22 cellular contexts compared by ENCODE assay signal in the genomic region with DNA sequence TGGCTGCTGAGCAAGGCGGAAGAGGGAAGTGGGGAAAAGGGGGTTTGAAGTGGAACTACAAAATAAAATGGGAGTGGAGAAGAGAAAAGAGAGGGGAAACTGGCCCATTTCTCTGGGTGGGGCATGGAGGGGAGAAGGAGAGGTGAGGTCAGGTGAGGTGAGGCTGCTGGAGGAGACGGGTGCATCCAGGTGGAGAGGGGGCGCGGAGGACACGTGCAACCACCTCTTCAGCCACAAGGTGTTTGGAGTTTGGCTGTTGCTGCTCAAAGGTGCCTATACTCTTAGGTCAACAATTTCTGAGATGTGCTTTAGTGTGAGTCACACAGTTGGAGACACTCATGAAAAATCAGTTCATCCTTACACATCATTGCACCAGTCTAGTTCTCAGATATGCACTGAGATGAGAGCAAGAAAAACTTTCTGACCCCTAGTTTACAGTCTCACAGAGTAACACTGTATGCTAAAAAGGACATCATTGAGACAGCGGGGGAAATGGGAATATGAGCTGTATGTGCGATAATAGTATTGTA. TPM values are rescaled to one million over a fixed set of nuclear protein-coding genes. Genes with fewer than 3 reads are reported as not detected.
DNase-seq lines count a peak whose midpoint lies in the region; ATAC-seq and TF ChIP-seq lines count a peak whose summit lies in the region.
"Had no signal": no experiment of that assay in that cellular context is flagged by ENCODE, and none has a peak within 500 bp of the region (broad histone marks: within the 10 kb centered on the region; RNA-seq: fewer than 3 reads in every experiment).

No MANE protein-coding gene starts in this region.

- H3K4me1 Mint-ChIP-seq in endodermal cell (peaks cover 15% of the 10 kb centered on the region), progenitor cell of endocrine pancreas (ENCODE audit: low read depth) (peaks cover 57% of the 10 kb centered on the region)
- H3K4me1 Mint-ChIP-seq: central memory CD8-positive, alpha-beta T cell had no signal

- H3K9me3 ChIP-seq in endodermal cell (ENCODE audit: control insufficient read depth, low read length) (no peaks in the 10 kb centered on the region), osteoblast (ENCODE audit: low read depth, low read length) (no peaks in the 10 kb centered on the region)
- H3K9me3 ChIP-seq: uterus had no signal

- TF ChIP-seq CTCF in GM12873 (IDR thresholded peaks at IDR 0.05; ENCODE audit: insufficient read depth, low read depth, low read length, missing control alignments) = peak; percentile 2
- TF ChIP-seq CTCF in endodermal cell (conservative IDR thresholded peaks at IDR 0.05) = peak; percentile 27
- TF ChIP-seq CTCF in osteoblast (IDR thresholded peaks at IDR 0.05; ENCODE audit: extremely low read depth, low read depth, low read length) = no peak
- TF ChIP-seq CTCF in progenitor cell of endocrine pancreas (IDR thresholded peaks at IDR 0.05; ENCODE audit: unreplicated experiment) = no peak

- H3K27me3 ChIP-seq in endodermal cell (ENCODE audit: control insufficient read depth, insufficient read depth, low read length, poor library complexity, severe bottlenecking) = peaks cover 41% of the 10 kb centered on the region
- H3K27me3 ChIP-seq in osteoblast (ENCODE audit: insufficient read depth, low read length) = peaks cover 70% of the 10 kb centered on the region
- H3K27me3 ChIP-seq: uterus had no signal

- ATAC-seq in HG03520 (IDR thresholded peaks at IDR 0.05; ENCODE audit: unreplicated experiment) = no peak
- ATAC-seq: left lobe of liver; stimulated activated naive B cell treated with anti-CD40 and anti-IgM and Interleukin-4, amounts not matched to agents 10 μg/mL and 1 μg/mL and 100 μg/mL, for 72 hours had no signal

- no peak overlapping the region for H3K4me2 ChIP-seq in osteoblast (ENCODE audit: insufficient read depth, low read length)
- H3K4me2 ChIP-seq: smooth muscle cell had no signal

- H3K9me3 Mint-ChIP-seq in endodermal cell (no peaks in the 10 kb centered on the region), progenitor cell of endocrine pancreas (ENCODE audit: low read depth) (no peaks in the 10 kb centered on the region)
- H3K9me3 Mint-ChIP-seq: activated CD4-positive, alpha-beta memory T cell treated with anti-CD3 and anti-CD28 coated beads, Interleukin-2, amount 10 ng/mL, durations not matched to agents 7 days and 5 days; central memory CD8-positive, alpha-beta T cell had no signal

- H3K27ac Mint-ChIP-seq in endodermal cell = no peak overlapping the region
- H3K27ac Mint-ChIP-seq in progenitor cell of endocrine pancreas = no peak overlapping the region
- H3K27ac Mint-ChIP-seq: activated CD4-positive, alpha-beta memory T cell treated with anti-CD3 and anti-CD28 coated beads, Interleukin-2, amount 10 ng/mL, durations not matched to agents 7 days and 5 days; CD4-positive, CD25-positive, alpha-beta regulatory T cell; stimulated activated naive B cell treated with anti-CD40 and anti-IgM and Interleukin-4, amounts not matched to agents 10 μg/mL and 1 μg/mL and 100 μg/mL, for 72 hours had no signal

- 92 to 96% methylated on average over 4 to 7 of the region's 7 CpGs for WGBS in endodermal cell (ENCODE audit: insufficient coverage in 1 of 2, insufficient read length in 1 of 2), 2 experiments

- H3K27me3 Mint-ChIP-seq in endodermal cell (ENCODE audit: insufficient read depth) = peaks cover 55% of the 10 kb centered on the region
- H3K27me3 Mint-ChIP-seq in progenitor cell of endocrine pancreas = peaks cover 45% of the 10 kb centered on the region

- H3K27ac ChIP-seq in endodermal cell (ENCODE audit: low read depth, low read length) (no peak overlapping the region), osteoblast (ENCODE audit: low read depth, low read length) (no peak overlapping the region)
- H3K27ac ChIP-seq: uterus had no signal

- H3K9ac ChIP-seq in endodermal cell (ENCODE audit: extremely low read depth, low read length, poor library complexity, severe bottlenecking) = no peak overlapping the region

- H3K79me2 ChIP-seq in osteoblast (ENCODE audit: insufficient read depth, low read length) = no peaks in the 10 kb centered on the region

- H3K36me3 ChIP-seq in endodermal cell (ENCODE audit: control insufficient read depth, insufficient read depth, low read length) = no peaks in the 10 kb centered on the region
- H3K36me3 ChIP-seq in osteoblast (ENCODE audit: insufficient read depth, low read length) = no peaks in the 10 kb centered on the region
- H3K36me3 ChIP-seq: uterus had no signal

- no peaks in the 10 kb centered on the region for H4K20me1 ChIP-seq in osteoblast (ENCODE audit: insufficient read depth, low read length)

- DNase-seq in RKO (ENCODE audit: low spot score) (peak; percentile 35), endodermal cell (peak; percentile 54), osteoblast (ENCODE audit: insufficient read length, low spot score, missing footprints) (peak; percentile 14), Kasumi-1 (lab: John Stamatoyannopoulos, UW) (no peak), progenitor cell of endocrine pancreas (ENCODE audit: low spot score, unreplicated experiment) (no peak)
- DNase-seq: activated CD4-positive, alpha-beta memory T cell treated with anti-CD3 and anti-CD28 coated beads, Interleukin-2, amount 10 ng/mL, durations not matched to agents 7 days and 5 days; activated CD4-positive, CD25-positive, alpha-beta regulatory T cell treated with anti-CD3 and anti-CD28 coated beads, Interleukin-2, amount 50 U/mL, for 72 hours; CD4-positive, CD25-positive, alpha-beta regulatory T cell; mesendoderm; NCI-H1092 treated with DMSO at 0.1 percent for 48 hours; NCI-H1930; occipital lobe; stimulated activated CD4-positive, alpha-beta T cell treated with anti-CD3 and anti-CD28 coated beads, Interleukin-4, amount 100 ng/mL, for 1 hour; stimulated activated naive B cell treated with anti-CD40 and anti-IgM and Interleukin-4, amounts not matched to agents 10 μg/mL and 1 μg/mL and 100 μg/mL, for 72 hours; uterus had no signal

- H3K4me3 ChIP-seq in endodermal cell (ENCODE audit: low read length) (no peak overlapping the region), osteoblast (ENCODE audit: insufficient read depth, low read length) (no peak overlapping the region)
- H3K4me3 ChIP-seq: smooth muscle cell, uterus had no signal

- no peaks in the 10 kb centered on the region for H3K4me1 ChIP-seq in endodermal cell (ENCODE audit: control insufficient read depth, insufficient read depth, low read length)
- peaks cover 5% of the 10 kb centered on the region for H3K4me1 ChIP-seq in osteoblast (ENCODE audit: insufficient read depth, low read length)

- H2AFZ ChIP-seq in osteoblast (ENCODE audit: low read length) = no peak overlapping the region

- H3K36me3 Mint-ChIP-seq in endodermal cell (ENCODE audit: low read depth) (no peaks in the 10 kb centered on the region), progenitor cell of endocrine pancreas (ENCODE audit: insufficient read depth) (no peaks in the 10 kb centered on the region)
- H3K36me3 Mint-ChIP-seq: CD4-positive, CD25-positive, alpha-beta regulatory T cell had no signal

- H3K4me3 Mint-ChIP-seq in endodermal cell (no peak overlapping the region), progenitor cell of endocrine pancreas (ENCODE audit: low read depth) (no peak overlapping the region)
- H3K4me3 Mint-ChIP-seq: activated CD4-positive, alpha-beta memory T cell treated with anti-CD3 and anti-CD28 coated beads, Interleukin-2, amount 10 ng/mL, durations not matched to agents 7 days and 5 days; CD4-positive, CD25-positive, alpha-beta regulatory T cell; central memory CD8-positive, alpha-beta T cell; stimulated activated naive B cell treated with anti-CD40 and anti-IgM and Interleukin-4, amounts not matched to agents 10 μg/mL and 1 μg/mL and 100 μg/mL, for 72 hours had no signal

RNA-seq across cellular contexts. Expression of a gene that starts 4.8 kb away (rescaled TPM):
- total RNA-seq in endodermal cell (1 to 10 TPM in 1 of 2 donors, under 1 TPM in 1; 0.38 to 1.8 TPM), osteoblast (0.36 TPM in 1 of 2 replicates, not detected in the other), progenitor cell of endocrine pancreas (0.64 and 0.96 TPM in 2 replicates)
- not detected for polyA plus RNA-seq in endodermal cell (2013, experiment 1 of 2)
- not detected for polyA plus RNA-seq in endodermal cell (2013, experiment 2 of 2)
- total RNA-seq: epithelial cell of proximal tubule, H4 had no signal

Comparison
In these comparisons a context has a peak if more than half of its experiments do, and no peak if none do; other contexts are left out.
1. CTCF ChIP-seq: peak in GM12873 (single experiment) and endodermal cell (single experiment); none in osteoblast (single experiment) and progenitor cell of endocrine pancreas (single experiment).
2. DNase-seq: peak in RKO (single experiment), endodermal cell (single experiment) and osteoblast (single experiment); none in Kasumi-1 (0 of 2) and progenitor cell of endocrine pancreas (single experiment).